Comparison of ENCODE assay signal across 10 cellular contexts in the genomic region with DNA sequence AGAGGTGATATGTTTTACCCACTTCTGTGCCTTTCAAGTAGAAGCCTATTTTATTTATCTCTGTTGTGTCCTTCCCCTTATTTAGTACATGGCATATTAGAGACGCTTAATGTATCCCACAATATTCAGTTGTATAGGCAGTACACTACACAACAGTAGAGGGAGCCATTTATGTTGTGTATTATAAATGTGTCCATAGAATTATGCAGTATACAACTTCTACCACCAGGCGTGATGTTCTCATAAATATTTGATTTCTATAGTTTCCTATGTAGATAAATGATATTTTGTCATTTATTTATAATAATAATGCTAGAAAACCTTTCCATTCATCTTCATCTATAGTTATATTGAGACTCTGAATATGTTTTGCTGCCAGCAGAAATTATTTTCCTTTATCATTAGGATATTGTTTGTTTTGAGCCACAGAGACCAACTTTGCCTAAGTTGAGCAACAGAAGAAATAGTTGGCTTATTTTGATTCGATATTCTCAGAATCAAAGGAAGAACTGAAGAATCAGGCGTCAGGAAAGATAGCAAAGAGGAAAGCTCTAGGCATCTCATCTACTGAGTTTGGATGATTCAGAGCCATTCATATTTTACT.
A peak's percentile ranks its signal among the peaks of the same experiment; 100 is the strongest.
DNase-seq lines count a peak whose midpoint lies in the region; ATAC-seq and TF ChIP-seq lines count a peak whose summit lies in the region.
"Had no signal": no experiment of that assay in that cellular context is flagged by ENCODE, and none has a peak within 500 bp of the region (broad histone marks: within the 10 kb centered on the region; RNA-seq: fewer than 3 reads in every experiment).

No MANE protein-coding gene starts in this region.

- TF ChIP-seq CTCF in neural cell (IDR thresholded peaks at IDR 0.05; ENCODE audit: poor library complexity, severe bottlenecking), result peak; percentile 22

- DNase-seq in SW480 (ENCODE audit: low spot score), result peak; percentile 9
- DNase-seq in CD1c-positive myeloid dendritic cell (ENCODE audit: extremely low spot score), result no peak
- DNase-seq in DMS79 (lab: John Stamatoyannopoulos, UW), result no peak
- no peak for DNase-seq in NOMO-1 (lab: John Stamatoyannopoulos, UW; ENCODE audit: unreplicated experiment in 2 of 2)
- DNase-seq: naive B cell, upper lobe of left lung had no signal

- TF ChIP-seq RAD21 in neural cell (conservative IDR thresholded peaks at IDR 0.05), result no peak

- H3K36me3 ChIP-seq in neural cell (ENCODE audit: insufficient read depth, low read length), result no peaks in the 10 kb centered on the region
- H3K36me3 ChIP-seq: upper lobe of left lung had no signal

- H3K4me2 ChIP-seq in neural cell (ENCODE audit: low read length), result no peak overlapping the region

- no peak for TF ChIP-seq EP300 in neural cell (conservative IDR thresholded peaks at IDR 0.05; ENCODE audit: poor library complexity, severe bottlenecking)

- ATAC-seq in GM18909 (IDR thresholded peaks at IDR 0.05; ENCODE audit: poor library complexity, unreplicated experiment) (peak; percentile 90), HG03378 (IDR thresholded peaks at IDR 0.05; ENCODE audit: unreplicated experiment) (peak; percentile 81), GM19324 (IDR thresholded peaks at IDR 0.05; ENCODE audit: low FRiP score, unreplicated experiment) (no peak)

- no peaks in the 10 kb centered on the region for H3K79me2 ChIP-seq in neural cell (replicated peaks; ENCODE audit: insufficient read depth, low read length)

- H3K9ac ChIP-seq in neural cell (ENCODE audit: low read length), result no peak overlapping the region

- no peak overlapping the region for H2AFZ ChIP-seq in neural cell (ENCODE audit: low read depth, low read length)

- H3K9me2 ChIP-seq in neural cell (ENCODE audit: insufficient read depth, low read length), result no peaks in the 10 kb centered on the region

- H3K27me3 ChIP-seq in neural cell (ENCODE audit: insufficient read depth, low read depth, low read length), result no peaks in the 10 kb centered on the region
- H3K27me3 ChIP-seq: upper lobe of left lung had no signal

- no peaks in the 10 kb centered on the region for H3K9me3 ChIP-seq in neural cell (ENCODE audit: low read length)

- H4K20me1 ChIP-seq in neural cell (ENCODE audit: insufficient read depth), result no peaks in the 10 kb centered on the region

- H3K27ac ChIP-seq in neural cell (ENCODE audit: low read length), result no peak overlapping the region
- H3K27ac ChIP-seq: upper lobe of left lung had no signal

- no peak overlapping the region for H3K4me3 ChIP-seq in neural cell (ENCODE audit: low read length)
- H3K4me3 ChIP-seq: upper lobe of left lung had no signal

- H3F3A ChIP-seq in neural cell (ENCODE audit: insufficient read depth, low read length, poor library complexity, severe bottlenecking), result no peaks in the 10 kb centered on the region

TF ChIP-seq in neural cell, 6 proteins besides CTCF, POLR2A, EP300 and RAD21:
- TF ChIP-seq SMC3 (conservative IDR thresholded peaks at IDR 0.05; ENCODE audit: poor library complexity) (no peak), TAF1 (IDR thresholded peaks at IDR 0.05; ENCODE audit: low read depth) (no peak), MXI1 (conservative IDR thresholded peaks at IDR 0.05; ENCODE audit: poor library complexity, severe bottlenecking) (no peak), EZH2 (IDR thresholded peaks at IDR 0.05; ENCODE audit: borderline replicate concordance, insufficient read depth, low read length, poor library complexity, severe bottlenecking) (no peak), POLR2AphosphoS5 (IDR thresholded peaks at IDR 0.05) (no peak)
- TF ChIP-seq, protein P1, sequence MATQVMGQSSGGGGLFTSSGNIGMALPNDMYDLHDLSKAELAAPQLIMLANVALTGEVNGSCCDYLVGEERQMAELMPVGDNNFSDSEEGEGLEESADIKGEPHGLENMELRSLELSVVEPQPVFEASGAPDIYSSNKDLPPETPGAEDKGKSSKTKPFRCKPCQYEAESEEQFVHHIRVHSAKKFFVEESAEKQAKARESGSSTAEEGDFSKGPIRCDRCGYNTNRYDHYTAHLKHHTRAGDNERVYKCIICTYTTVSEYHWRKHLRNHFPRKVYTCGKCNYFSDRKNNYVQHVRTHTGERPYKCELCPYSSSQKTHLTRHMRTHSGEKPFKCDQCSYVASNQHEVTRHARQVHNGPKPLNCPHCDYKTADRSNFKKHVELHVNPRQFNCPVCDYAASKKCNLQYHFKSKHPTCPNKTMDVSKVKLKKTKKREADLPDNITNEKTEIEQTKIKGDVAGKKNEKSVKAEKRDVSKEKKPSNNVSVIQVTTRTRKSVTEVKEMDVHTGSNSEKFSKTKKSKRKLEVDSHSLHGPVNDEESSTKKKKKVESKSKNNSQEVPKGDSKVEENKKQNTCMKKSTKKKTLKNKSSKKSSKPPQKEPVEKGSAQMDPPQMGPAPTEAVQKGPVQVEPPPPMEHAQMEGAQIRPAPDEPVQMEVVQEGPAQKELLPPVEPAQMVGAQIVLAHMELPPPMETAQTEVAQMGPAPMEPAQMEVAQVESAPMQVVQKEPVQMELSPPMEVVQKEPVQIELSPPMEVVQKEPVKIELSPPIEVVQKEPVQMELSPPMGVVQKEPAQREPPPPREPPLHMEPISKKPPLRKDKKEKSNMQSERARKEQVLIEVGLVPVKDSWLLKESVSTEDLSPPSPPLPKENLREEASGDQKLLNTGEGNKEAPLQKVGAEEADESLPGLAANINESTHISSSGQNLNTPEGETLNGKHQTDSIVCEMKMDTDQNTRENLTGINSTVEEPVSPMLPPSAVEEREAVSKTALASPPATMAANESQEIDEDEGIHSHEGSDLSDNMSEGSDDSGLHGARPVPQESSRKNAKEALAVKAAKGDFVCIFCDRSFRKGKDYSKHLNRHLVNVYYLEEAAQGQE (IDR thresholded peaks at IDR 0.05; ENCODE audit: borderline replicate concordance), result no peak
